In the genomic region with DNA sequence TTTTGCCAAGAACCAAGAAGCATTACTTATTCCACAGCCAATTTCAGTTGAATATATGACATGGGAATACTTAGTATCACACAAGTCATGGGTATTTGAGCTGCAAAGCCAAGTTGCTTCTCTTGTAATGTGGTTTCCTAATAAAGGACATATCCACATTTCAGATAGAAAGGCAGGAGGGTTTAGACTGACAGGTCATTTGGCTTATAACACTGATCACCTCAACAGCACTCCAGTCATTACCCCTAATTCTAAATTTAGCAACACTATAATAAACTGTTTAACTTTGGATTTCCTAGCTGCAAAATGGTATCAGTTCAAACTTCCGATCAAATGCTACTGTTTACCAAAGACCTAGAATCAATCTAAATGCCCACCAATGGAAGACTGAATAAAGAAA, we compare ENCODE assay signal across 17 cellular contexts.
DNase-seq lines count a peak whose midpoint lies in the region; ATAC-seq and TF ChIP-seq lines count a peak whose summit lies in the region.
"Had no signal": no experiment of that assay in that cellular context is flagged by ENCODE, and none has a peak within 500 bp of the region (broad histone marks: within the 10 kb centered on the region; RNA-seq: fewer than 3 reads in every experiment).

No MANE protein-coding gene starts in this region.

- no peak for TF ChIP-seq CTCF in heart right ventricle (IDR thresholded peaks at IDR 0.05)

- H3K4me1 ChIP-seq in right cardiac atrium (ENCODE audit: control insufficient read depth, insufficient read depth, low read length) = peaks cover 1% of the 10 kb centered on the region
- H3K4me1 ChIP-seq in heart right ventricle = peaks cover 0 to 13% (median 0%) of the 10 kb centered on the region in 9 donors
- H3K4me1 ChIP-seq: A549; BLaER1 treated with 17β-estradiol and CSF1 and Interleukin-3, amounts not matched to agents 10 nM and 100 nM; Caco-2 had no signal

- no peak overlapping the region for H3K4me3 ChIP-seq in right cardiac atrium (ENCODE audit: low read length)
- H3K4me3 ChIP-seq in heart right ventricle = no peak overlapping the region
- H3K4me3 ChIP-seq: A549; BLaER1 treated with 17β-estradiol and CSF1 and Interleukin-3, amounts not matched to agents 10 nM and 100 nM had no signal

- 74% methylated on average over 1 of the region's 1 CpG for WGBS in right cardiac atrium
- 48 to 57% methylated on average over 1 of the region's 1 CpG for WGBS in heart right ventricle, 2 donors

- H3K27me3 ChIP-seq in right cardiac atrium (ENCODE audit: control insufficient read depth, insufficient read depth) (no peaks in the 10 kb centered on the region), heart right ventricle (no peaks in the 10 kb centered on the region)

- H3K27ac ChIP-seq in right cardiac atrium (ENCODE audit: low read length) (no peak overlapping the region), heart right ventricle (peak overlapping the region in 4 of 10 donors; percentile 29 to 47 (median 36))
- H3K27ac ChIP-seq: 22Rv1; A549; BLaER1 treated with 17β-estradiol and CSF1 and Interleukin-3, amounts not matched to agents 10 nM and 100 nM; C4-2B had no signal

- intact Hi-C loops in Right ventricle myocardium superior (cut with DNase I) (no loop called here), right cardiac atrium (cut with DNase I) (no loop called here), heart right ventricle (cut with DNase I) (no loop called here), left cardiac atrium (cut with DNase I) (no loop called here), left ventricle myocardium superior (cut with micrococcal nuclease) (no loop called here), Right ventricle myocardium inferior (cut with DNase I) (no loop called here)

- ATAC-seq in Right ventricle myocardium superior (ENCODE audit: poor library complexity) (peak; percentile 73), right cardiac atrium (no peak), heart right ventricle (peak in 5 of 8 donors; percentile 35 to 75 (median 65)), left cardiac atrium (no peak), left ventricle myocardium superior (peak; percentile 74), Right ventricle myocardium inferior (no peak)
- ATAC-seq: A549; CD8-positive, alpha-beta T cell had no signal

- DNase-seq in Right ventricle myocardium superior = no peak
- DNase-seq in right cardiac atrium = no peak
- DNase-seq in heart right ventricle = no peak
- DNase-seq in left cardiac atrium = no peak
- DNase-seq in left ventricle myocardium superior = no peak
- no peak for DNase-seq in Right ventricle myocardium inferior (ENCODE audit: missing footprints)
- DNase-seq: AML-193; Caco-2; Calu3; CD4-positive, alpha-beta T cell; CD8-positive, alpha-beta T cell; DMS79 treated with DMSO at 0.1 percent for 48 hours; GF-D8 had no signal

- peaks cover 0 to 14% (median 0%) of the 10 kb centered on the region in 9 donors for H3K36me3 ChIP-seq in heart right ventricle

- H3K9me3 ChIP-seq in right cardiac atrium (ENCODE audit: control insufficient read depth, low read length) (no peaks in the 10 kb centered on the region), heart right ventricle (no peaks in the 10 kb centered on the region)
- H3K9me3 ChIP-seq: A549; BLaER1 treated with 17β-estradiol and CSF1 and Interleukin-3, amounts not matched to agents 10 nM and 100 nM; Caco-2 had no signal

Comparison
In these comparisons a context has a peak if more than half of its experiments do, and no peak if none do; other contexts are left out.
1. ATAC-seq: peak in Right ventricle myocardium superior (single experiment), heart right ventricle (5 of 8) and left ventricle myocardium superior (single experiment); none in right cardiac atrium (0 of 2), left cardiac atrium (0 of 2) and Right ventricle myocardium inferior (single experiment).